ENCODE assay signal across 23 cellular contexts in genomic region chr1:200369131-200369530, GRCh38. TPM values are rescaled to one million over a fixed set of nuclear protein-coding genes. Genes with fewer than 3 reads are reported as not detected.
A peak's percentile ranks its signal among the peaks of the same experiment; 100 is the strongest.
DNase-seq lines count a peak whose midpoint lies in the region; ATAC-seq, FAIRE-seq and TF ChIP-seq lines count a peak whose summit lies in the region.
"Had no signal": no experiment of that assay in that cellular context is flagged by ENCODE, and none has a peak within 500 bp of the region (broad histone marks: within the 10 kb centered on the region; RNA-seq: fewer than 3 reads in every experiment).

No MANE protein-coding gene starts in this region.

- H2BK120ac ChIP-seq in IMR-90 (ENCODE audit: low read depth, low read length) (peak overlapping the region; percentile 58), mesendoderm (ENCODE audit: low read depth, low read length) (no peak overlapping the region)

- peak overlapping the region; percentile 37; the same call in 1 of the 2 replicates for H4K91ac ChIP-seq in IMR-90 (ENCODE audit: insufficient read depth, low read depth, low read length)

- peak overlapping the region; percentile 84; the same call in 1 of the 2 replicates for H3K4ac ChIP-seq in IMR-90 (ENCODE audit: low read depth, low read length)
- peak overlapping the region; percentile 38 for H3K4ac ChIP-seq in mesendoderm (ENCODE audit: low read depth, low read length)

- peaks cover 9% of the 10 kb centered on the region for H3K9me1 ChIP-seq in IMR-90 (ENCODE audit: insufficient read depth, low read length)

- H3K4me3 Mint-ChIP-seq in astrocyte (ENCODE audit: unreplicated experiment) = no peak overlapping the region
- H3K4me3 Mint-ChIP-seq: activated CD4-positive, alpha-beta T cell treated with anti-CD3 and anti-CD28 coated beads, Interleukin-2, amount 10 ng/mL, durations not matched to agents 7 days and 5 days; activated CD8-positive, alpha-beta memory T cell treated with anti-CD3 and anti-CD28 coated beads, Interleukin-2, amount 10 ng/mL, durations not matched to agents 7 days and 5 days; activated naive CD4-positive, alpha-beta T cell treated with anti-CD3 and anti-CD28 coated beads for 36 hours; activated T-cell treated with anti-CD3 and anti-CD28 coated beads, Interleukin-2, amount 50 U/mL, for 72 hours; B cell; T-helper 2 cell treated with Interferon-gamma antibody and Interleukin-4, amounts not matched to agents 5 μg/mL and 100 μg/mL, for 36 hours; type B pancreatic cell had no signal

- H3K79me2 ChIP-seq in astrocyte (ENCODE audit: insufficient read depth, low read length) (no peaks in the 10 kb centered on the region), mesendoderm (ENCODE audit: control insufficient read depth, insufficient read depth, low read length) (no peaks in the 10 kb centered on the region)

- H2AK9ac ChIP-seq in IMR-90 (replicated peaks; ENCODE audit: low read depth, low read length, poor library complexity) = no peak overlapping the region

- H3K9me3 ChIP-seq in BLaER1 treated with 17β-estradiol and CSF1 and Interleukin-3, amounts not matched to agents 10 nM and 100 nM (replicated peaks in 1 of 11) = no peaks in the 10 kb centered on the region
- H3K9me3 ChIP-seq in IMR-90 (ENCODE audit: control insufficient read depth, insufficient read depth, low read length) = no peaks in the 10 kb centered on the region
- H3K9me3 ChIP-seq in astrocyte (ENCODE audit: insufficient read depth, low read depth, low read length) = no peaks in the 10 kb centered on the region
- H3K9me3 ChIP-seq in kidney (ENCODE audit: control insufficient read depth in 1 of 2, low read length in 2 of 2) = no peaks in the 10 kb centered on the region

- H2AFZ ChIP-seq in IMR-90 (replicated peaks; ENCODE audit: low read length, poor library complexity) = no peak overlapping the region
- no peak overlapping the region for H2AFZ ChIP-seq in astrocyte (ENCODE audit: low read depth, low read length)

- H2BK5ac ChIP-seq in IMR-90 (ENCODE audit: low read depth, low read length, poor library complexity, severe bottlenecking) = peak overlapping the region; percentile 43
- no peak overlapping the region for H2BK5ac ChIP-seq in mesendoderm (ENCODE audit: low read length)

- H4K5ac ChIP-seq in IMR-90 (ENCODE audit: low read depth, low read length) = peak overlapping the region; percentile 18
- no peak overlapping the region for H4K5ac ChIP-seq in mesendoderm (ENCODE audit: low read length)

- no peaks in the 10 kb centered on the region for H4K20me1 ChIP-seq in BLaER1 treated with 17β-estradiol and CSF1 and Interleukin-3, amounts not matched to agents 10 nM and 100 nM
- H4K20me1 ChIP-seq in IMR-90 (ENCODE audit: insufficient read depth, low read length) = no peaks in the 10 kb centered on the region
- no peaks in the 10 kb centered on the region for H4K20me1 ChIP-seq in astrocyte (ENCODE audit: insufficient read depth, low read length)

- no peaks in the 10 kb centered on the region for H3K9me3 Mint-ChIP-seq in astrocyte (ENCODE audit: unreplicated experiment)
- H3K9me3 Mint-ChIP-seq: activated CD4-positive, alpha-beta T cell treated with anti-CD3 and anti-CD28 coated beads, Interleukin-2, amount 10 ng/mL, durations not matched to agents 7 days and 5 days; activated naive CD4-positive, alpha-beta T cell treated with anti-CD3 and anti-CD28 coated beads for 36 hours; activated T-cell treated with anti-CD3 and anti-CD28 coated beads, Interleukin-2, amount 50 U/mL, for 72 hours; T-helper 2 cell treated with Interferon-gamma antibody and Interleukin-4, amounts not matched to agents 5 μg/mL and 100 μg/mL, for 36 hours; type B pancreatic cell had no signal

- TF ChIP-seq CTCF in IMR-90 (conservative IDR thresholded peaks at IDR 0.05; ENCODE audit: low read depth, low read length) (no peak), astrocyte (IDR thresholded peaks at IDR 0.05; ENCODE audit: insufficient read depth, low read depth, low read length) (no peak), kidney (IDR thresholded peaks at IDR 0.05; ENCODE audit: borderline replicate concordance, extremely low read depth, insufficient read depth) (no peak)

- H2AK5ac ChIP-seq in IMR-90 (ENCODE audit: low read depth, low read length) = peak overlapping the region; percentile 86
- peak overlapping the region; percentile 56 for H2AK5ac ChIP-seq in mesendoderm (ENCODE audit: low read length)

- 100% methylated on average over 1 of the region's 4 CpGs; no CpG with 5 or more reads in 1 of the 2 experiments for WGBS in IMR-90 (ENCODE audit: extremely low coverage in 2 of 2, insufficient read length in 1 of 2), 2 experiments
- no CpG with 5 or more reads among the region's 4 CpGs for WGBS in mesendoderm (ENCODE audit: extremely low coverage, insufficient coverage, low lambda C conversion rate)

- H3K18ac ChIP-seq in IMR-90 (ENCODE audit: low read depth, low read length) = peak overlapping the region; percentile 44; the same call in 1 of the 2 replicates
- peak overlapping the region; percentile 92 for H3K18ac ChIP-seq in mesendoderm (ENCODE audit: low read length)

- H3K9ac ChIP-seq in BLaER1 treated with 17β-estradiol and CSF1 and Interleukin-3, amounts not matched to agents 10 nM and 100 nM = peak overlapping the region in 1 of 11 experiments; percentile 64; a peak in 2 of 22 replicates
- H3K9ac ChIP-seq in IMR-90 (ENCODE audit: low read depth, low read length) = no peak overlapping the region
- peak overlapping the region; percentile 76 for H3K9ac ChIP-seq in astrocyte (ENCODE audit: low read length)
- no peak overlapping the region for H3K9ac ChIP-seq in mesendoderm (ENCODE audit: low read length)
- no peak overlapping the region for H3K9ac ChIP-seq in kidney (ENCODE audit: low read length in 2 of 2)

- POLR2A ChIA-PET in IMR-90 (lab: Charles Lee; ENCODE audit: unreplicated experiment) = no interaction called here

- no peak for FAIRE-seq in astrocyte (lab: Jason Lieb, UNC)
- no peak for FAIRE-seq in kidney (lab: Jason Lieb, UNC)
- FAIRE-seq: bronchial epithelial cell, endometrium, H54 had no signal

- H3K4me1 ChIP-seq in BLaER1 treated with 17β-estradiol and CSF1 and Interleukin-3, amounts not matched to agents 10 nM and 100 nM = peaks cover 13 to 56% (median 39%) of the 10 kb centered on the region in 10 experiments
- peaks cover 14% of the 10 kb centered on the region for H3K4me1 ChIP-seq in IMR-90 (ENCODE audit: control insufficient read depth, insufficient read depth, low read length)
- H3K4me1 ChIP-seq in astrocyte (ENCODE audit: insufficient read depth, low read length) = peaks cover 53% of the 10 kb centered on the region
- H3K4me1 ChIP-seq in mesendoderm (ENCODE audit: control insufficient read depth, low read depth, low read length) = peaks cover 8% of the 10 kb centered on the region
- H3K4me1 ChIP-seq in kidney (ENCODE audit: control insufficient read depth in 1 of 2, insufficient read depth in 1 of 2, low read depth in 1 of 2, low read length in 2 of 2) = peaks cover 2 to 9% of the 10 kb centered on the region in 2 donors

- no peaks in the 10 kb centered on the region for H3K27me3 ChIP-seq in BLaER1 treated with 17β-estradiol and CSF1 and Interleukin-3, amounts not matched to agents 10 nM and 100 nM
- H3K27me3 ChIP-seq in IMR-90 (ENCODE audit: control insufficient read depth, insufficient read depth, low read length) (no peaks in the 10 kb centered on the region), astrocyte (ENCODE audit: insufficient read depth, low read length) (no peaks in the 10 kb centered on the region), mesendoderm (ENCODE audit: insufficient read depth, low read length, poor library complexity) (no peaks in the 10 kb centered on the region)

- dilution Hi-C loops in IMR-90 (cut with HindIII; ENCODE audit: low sequenced_read_pairs, unreplicated experiment) = no loop called here

- H2BK20ac ChIP-seq in IMR-90 (ENCODE audit: low read depth, low read length) = peak overlapping the region; percentile 75; the same call in 1 of the 2 replicates

- no peaks in the 10 kb centered on the region for H3K27me3 Mint-ChIP-seq in astrocyte (ENCODE audit: low read depth, unreplicated experiment)
- H3K27me3 Mint-ChIP-seq: activated CD4-positive, alpha-beta T cell treated with anti-CD3 and anti-CD28 coated beads, Interleukin-2, amount 10 ng/mL, durations not matched to agents 7 days and 5 days; activated CD8-positive, alpha-beta memory T cell treated with anti-CD3 and anti-CD28 coated beads, Interleukin-2, amount 10 ng/mL, durations not matched to agents 7 days and 5 days; B cell; type B pancreatic cell had no signal

- H3K36me3 Mint-ChIP-seq in astrocyte (ENCODE audit: low read depth, unreplicated experiment) = no peaks in the 10 kb centered on the region
- H3K36me3 Mint-ChIP-seq: activated CD8-positive, alpha-beta memory T cell treated with anti-CD3 and anti-CD28 coated beads, Interleukin-2, amount 10 ng/mL, durations not matched to agents 7 days and 5 days; type B pancreatic cell had no signal

- ATAC-seq in IMR-90 (ENCODE audit: low read depth) (no peak), HG02623 (IDR thresholded peaks at IDR 0.05; ENCODE audit: unreplicated experiment) (no peak), HG03095 (IDR thresholded peaks at IDR 0.05; ENCODE audit: unreplicated experiment) (no peak)
- ATAC-seq: activated CD8-positive, alpha-beta memory T cell treated with anti-CD3 and anti-CD28 coated beads, Interleukin-2, amount 10 ng/mL, durations not matched to agents 7 days and 5 days; activated T-cell treated with anti-CD3 and anti-CD28 coated beads, Interleukin-2, amount 50 U/mL, for 72 hours; Right ventricle myocardium inferior had no signal

- peak overlapping the region in 6 of 11 experiments; percentile 29 to 84 (median 75); a peak in 10 of 22 replicates for H3K27ac ChIP-seq in BLaER1 treated with 17β-estradiol and CSF1 and Interleukin-3, amounts not matched to agents 10 nM and 100 nM
- H3K27ac ChIP-seq in IMR-90 (ENCODE audit: insufficient read depth, low read length) = no peak overlapping the region
- H3K27ac ChIP-seq in astrocyte (ENCODE audit: low read depth, low read length) = peak overlapping the region; percentile 86
- H3K27ac ChIP-seq in mesendoderm (ENCODE audit: low read depth, low read length) = no peak overlapping the region
- no peak overlapping the region for H3K27ac ChIP-seq in kidney (ENCODE audit: low read depth in 2 of 2, low read length in 2 of 2)

- peak overlapping the region in 1 of 2 experiments; percentile 48; a peak in 1 of 4 replicates for H4K8ac ChIP-seq in IMR-90 (ENCODE audit: low read depth in 2 of 2, low read length in 2 of 2)
- H4K8ac ChIP-seq in mesendoderm (ENCODE audit: low read depth, low read length) = no peak overlapping the region

- in situ Hi-C loops in IMR-90 (cut with MboI; ENCODE audit: low sequenced_read_pairs) = no loop called here

- peak overlapping the region; percentile 86 for H3K27ac Mint-ChIP-seq in astrocyte (ENCODE audit: unreplicated experiment)
- H3K27ac Mint-ChIP-seq: activated CD4-positive, alpha-beta T cell treated with anti-CD3 and anti-CD28 coated beads, Interleukin-2, amount 10 ng/mL, durations not matched to agents 7 days and 5 days; activated CD8-positive, alpha-beta memory T cell treated with anti-CD3 and anti-CD28 coated beads, Interleukin-2, amount 10 ng/mL, durations not matched to agents 7 days and 5 days; activated naive CD4-positive, alpha-beta T cell treated with anti-CD3 and anti-CD28 coated beads for 36 hours; activated T-cell treated with anti-CD3 and anti-CD28 coated beads, Interleukin-2, amount 50 U/mL, for 72 hours; B cell; T-helper 2 cell treated with Interferon-gamma antibody and Interleukin-4, amounts not matched to agents 5 μg/mL and 100 μg/mL, for 36 hours; type B pancreatic cell had no signal

- TF ChIP-seq RAD21 in IMR-90 (IDR thresholded peaks at IDR 0.05; ENCODE audit: low read length) = no peak

- no peak overlapping the region for H3K56ac ChIP-seq in IMR-90 (ENCODE audit: extremely low read depth, insufficient read depth, low read length)
- peak overlapping the region; percentile 34 for H3K56ac ChIP-seq in mesendoderm (ENCODE audit: low read length)

- no TSS peak for BruUV-seq in IMR-90 (replicated peaks; lab: Mats Ljungman, UMichigan)

- no peak overlapping the region for H3K4me3 ChIP-seq in BLaER1 treated with 17β-estradiol and CSF1 and Interleukin-3, amounts not matched to agents 10 nM and 100 nM
- no peak overlapping the region for H3K4me3 ChIP-seq in IMR-90 (ENCODE audit: insufficient read depth, low read depth, low read length)
- H3K4me3 ChIP-seq in astrocyte (ENCODE audit: insufficient read depth, low read depth, low read length) = no peak overlapping the region
- no peak overlapping the region for H3K4me3 ChIP-seq in mesendoderm (ENCODE audit: low read length)
- H3K4me3 ChIP-seq in kidney (ENCODE audit: low read length in 2 of 2) = no peak overlapping the region

- DNase-seq in IMR-90 = no peak
- DNase-seq in astrocyte (ENCODE audit: low read depth) = no peak
- DNase-seq in mesendoderm = no peak
- no peak for DNase-seq in activated effector memory CD4-positive, alpha-beta T cell treated with anti-CD3 and anti-CD28 coated beads, Interleukin-2, amount 50 U/mL, for 16 hours
- no peak for DNase-seq in kidney
- DNase-seq: activated CD4-positive, alpha-beta T cell treated with anti-CD3 and anti-CD28 coated beads, Interleukin-2, amount 10 ng/mL, durations not matched to agents 7 days and 5 days; activated CD8-positive, alpha-beta memory T cell treated with anti-CD3 and anti-CD28 coated beads, Interleukin-2, amount 10 ng/mL, durations not matched to agents 7 days and 5 days; activated naive CD4-positive, alpha-beta T cell treated with anti-CD3 and anti-CD28 coated beads for 36 hours; activated T-cell treated with anti-CD3 and anti-CD28 coated beads, Interleukin-2, amount 50 U/mL, for 72 hours; DND-41; NCI-H1105; NCI-H2107; NCI-H524 had no signal

- intact Hi-C loops in IMR-90 (cut with micrococcal nuclease) (no loop called here), kidney (cut with DNase I) (no loop called here)

- no peak for TF ChIP-seq POLR2A in IMR-90 (IDR thresholded peaks at IDR 0.05; ENCODE audit: low read depth, low read length)

- CTCF ChIA-PET in IMR-90 (lab: Yijun Ruan, JAX) = no interaction called here

- H3K79me1 ChIP-seq in IMR-90 (ENCODE audit: low read depth in 1 of 2, low read length in 2 of 2) = no peaks in the 10 kb centered on the region; a peak in 1 of 4 replicates
- H3K79me1 ChIP-seq in mesendoderm (ENCODE audit: low read length) = no peaks in the 10 kb centered on the region

- H3K23ac ChIP-seq in IMR-90 (ENCODE audit: low read depth, low read length) (no peak overlapping the region), mesendoderm (ENCODE audit: low read length) (peak overlapping the region; percentile 59)

- 0 out of 22 replicates have a peak, but pooled peaks cover 0 to 5% (median 0%) of the 10 kb centered on the region in 11 experiments for H3K36me3 ChIP-seq in BLaER1 treated with 17β-estradiol and CSF1 and Interleukin-3, amounts not matched to agents 10 nM and 100 nM
- H3K36me3 ChIP-seq in IMR-90 (ENCODE audit: control insufficient read depth, insufficient read depth, low read length) (no peaks in the 10 kb centered on the region), astrocyte (ENCODE audit: insufficient read depth, low read length) (peaks cover 3% of the 10 kb centered on the region), mesendoderm (ENCODE audit: control insufficient read depth, insufficient read depth, low read length) (no peaks in the 10 kb centered on the region), kidney (ENCODE audit: control insufficient read depth in 1 of 2, insufficient read depth in 2 of 2, low read length in 2 of 2) (peaks cover 0 to 2% of the 10 kb centered on the region in 2 donors)

- peak overlapping the region in 7 of 11 experiments; percentile 71 to 95 (median 83); a peak in 12 of 22 replicates for H3K4me2 ChIP-seq in BLaER1 treated with 17β-estradiol and CSF1 and Interleukin-3, amounts not matched to agents 10 nM and 100 nM
- H3K4me2 ChIP-seq in IMR-90 (ENCODE audit: low read depth, low read length) = no peak overlapping the region
- H3K4me2 ChIP-seq in astrocyte (ENCODE audit: low read length) = peak overlapping the region; percentile 74
- no peak overlapping the region for H3K4me2 ChIP-seq in mesendoderm (ENCODE audit: low read length)

- peaks cover 64% of the 10 kb centered on the region for H3K4me1 Mint-ChIP-seq in astrocyte (ENCODE audit: low read depth, unreplicated experiment)
- H3K4me1 Mint-ChIP-seq: activated CD4-positive, alpha-beta T cell treated with anti-CD3 and anti-CD28 coated beads, Interleukin-2, amount 10 ng/mL, durations not matched to agents 7 days and 5 days; activated CD8-positive, alpha-beta memory T cell treated with anti-CD3 and anti-CD28 coated beads, Interleukin-2, amount 10 ng/mL, durations not matched to agents 7 days and 5 days had no signal

- peak overlapping the region; percentile 76 for H3K14ac ChIP-seq in IMR-90 (replicated peaks; ENCODE audit: low read depth, low read length)

- H2BK15ac ChIP-seq in IMR-90 (ENCODE audit: low read depth, low read length) (peak overlapping the region; percentile 60; the same call in 1 of the 3 replicates), mesendoderm (replicated peaks; ENCODE audit: low read depth) (no peak overlapping the region)

RNA-seq across cellular contexts. Expression of gene ZNF281, which starts 40.7 kb away (rescaled TPM):
- total RNA-seq in IMR-90 (2012; rRNA removed) = 37.5 and 38.0 TPM in 2 replicates
- 5.4 and 7.0 TPM in 2 replicates for polyA plus RNA-seq in IMR-90 (2012; rRNA removed)
- 1.1 and 1.7 TPM in 2 replicates for polyA plus RNA-seq in IMR-90 (2012; cell fraction: cytosol; rRNA removed)
- polyA plus RNA-seq in IMR-90 (2012; cell fraction: nucleus; rRNA removed; ENCODE audit: low replicate concordance) = 2.1 and 9.7 TPM in 2 replicates
- total RNA-seq in astrocyte = 36.2 and 39.3 TPM in 2 replicates
- polyA plus RNA-seq in mesendoderm (2013, experiment 1 of 2) = 40.8 TPM
- 40.3 TPM for polyA plus RNA-seq in mesendoderm (2013, experiment 2 of 2)
- 13.1 TPM for total RNA-seq in kidney
- 4.0 TPM for polyA plus RNA-seq in kidney (ENCODE audit: insufficient read depth, low read depth, low replicate concordance)

Comparison
In these comparisons a context has a peak if more than half of its experiments do, and no peak if none do; other contexts are left out.
1. H3K27ac ChIP-seq: peak in BLaER1 treated with 17β-estradiol and CSF1 and Interleukin-3, amounts not matched to agents 10 nM and 100 nM (6 of 11) and astrocyte (single experiment); none in IMR-90 (single experiment), mesendoderm (single experiment) and kidney (0 of 2).
2. H3K4me2 ChIP-seq: peak in BLaER1 treated with 17β-estradiol and CSF1 and Interleukin-3, amounts not matched to agents 10 nM and 100 nM (7 of 11) and astrocyte (single experiment); none in IMR-90 (single experiment) and mesendoderm (single experiment).